10 cellular contexts compared by ENCODE assay signal in genomic region chr3:10744098-10744465, GRCh38.
DNase-seq lines count a peak whose midpoint lies in the region; ATAC-seq and TF ChIP-seq lines count a peak whose summit lies in the region.
"Had no signal": no experiment of that assay in that cellular context is flagged by ENCODE, and none has a peak within 500 bp of the region (broad histone marks: within the 10 kb centered on the region; RNA-seq: fewer than 3 reads in every experiment).

No MANE protein-coding gene starts in this region.

- H3K36me3 Mint-ChIP-seq in endothelial cell (ENCODE audit: low read depth, unreplicated experiment): no peaks in the 10 kb centered on the region
- H3K36me3 Mint-ChIP-seq: T-cell had no signal

- H3K27me3 Mint-ChIP-seq in endothelial cell (ENCODE audit: unreplicated experiment): peaks cover 3% of the 10 kb centered on the region

- no peak overlapping the region for H3K4me3 Mint-ChIP-seq in endothelial cell (ENCODE audit: unreplicated experiment)
- H3K4me3 Mint-ChIP-seq: T-cell had no signal

- no peak for ATAC-seq in GM21723 (IDR thresholded peaks at IDR 0.05; ENCODE audit: unreplicated experiment)
- ATAC-seq: T-cell had no signal

- peak; percentile 28; the same call in 1 of the 2 replicates for TF ChIP-seq CTCF in C4-2B (conservative IDR thresholded peaks at IDR 0.05)
- no peak for TF ChIP-seq CTCF in GM12865 (IDR thresholded peaks at IDR 0.05; ENCODE audit: insufficient read depth, low read depth, low read length, missing control alignments)
- no peak for TF ChIP-seq CTCF in endothelial cell (IDR thresholded peaks at IDR 0.05; ENCODE audit: unreplicated experiment)

- H3K4me3 ChIP-seq in GM12865 (ENCODE audit: low read depth, low read length): no peak overlapping the region

- no peak overlapping the region for H3K27ac ChIP-seq in C4-2B

- no peaks in the 10 kb centered on the region for H3K9me3 Mint-ChIP-seq in endothelial cell (ENCODE audit: unreplicated experiment)
- H3K9me3 Mint-ChIP-seq: T-cell had no signal

- peaks cover 4% of the 10 kb centered on the region for H3K4me1 Mint-ChIP-seq in endothelial cell (ENCODE audit: unreplicated experiment)

- DNase-seq in GM12865 (ENCODE audit: low read depth): peak; percentile 3
- peak; percentile 38 for DNase-seq in RKO (ENCODE audit: low spot score)
- DNase-seq in endothelial cell (ENCODE audit: low spot score): peak; percentile 37
- DNase-seq in NCI-H446 treated with DMSO at 0.1 percent for 48 hours (lab: John Stamatoyannopoulos, UW): no peak
- no peak for DNase-seq in DMS153 (lab: John Stamatoyannopoulos, UW)
- no peak for DNase-seq in inferior parietal cortex (ENCODE audit: extremely low spot score)
- DNase-seq: central memory CD4-positive, alpha-beta T cell had no signal

- H3K27ac Mint-ChIP-seq in endothelial cell (ENCODE audit: unreplicated experiment): no peak overlapping the region
- H3K27ac Mint-ChIP-seq: T-cell had no signal

Comparison
In these comparisons a context has a peak if more than half of its experiments do, and no peak if none do; other contexts are left out.
1. DNase-seq: peak in GM12865 (single experiment), RKO (single experiment) and endothelial cell (single experiment); none in NCI-H446 treated with DMSO at 0.1 percent for 48 hours (single experiment), DMS153 (single experiment) and inferior parietal cortex (single experiment).